9 cellular contexts compared by ENCODE assay signal in the genomic region with DNA sequence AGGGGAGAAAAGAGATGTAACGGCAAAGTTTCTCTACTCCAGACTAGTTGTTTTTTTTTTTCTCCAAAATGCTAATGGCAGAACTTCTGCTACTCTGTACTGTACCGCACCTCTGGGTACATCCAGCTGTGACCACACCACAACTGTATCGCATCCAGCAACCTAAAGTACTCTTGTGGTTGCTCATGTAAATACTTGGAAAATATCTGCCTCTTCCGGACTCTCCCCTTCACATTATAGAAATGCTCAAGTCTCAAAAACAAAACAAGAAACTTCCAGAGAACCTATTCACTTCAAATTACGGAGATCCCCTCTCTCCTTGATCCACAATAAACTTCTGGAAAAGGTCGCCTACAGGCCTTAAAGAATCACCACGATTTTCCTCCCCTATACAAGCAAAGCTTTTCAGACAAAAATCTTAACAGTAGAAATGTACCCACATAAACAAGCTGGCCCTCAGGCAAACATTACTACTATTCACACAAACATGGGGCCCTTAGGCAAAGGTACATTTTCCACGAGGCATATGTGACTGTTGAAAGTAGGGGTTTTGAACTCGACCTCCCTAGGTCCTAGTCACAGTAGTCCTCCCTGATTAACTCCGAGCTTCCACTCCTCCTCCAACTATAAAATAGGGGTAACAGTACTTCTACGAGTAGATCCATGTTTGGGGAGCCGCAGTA.
DNase-seq lines count a peak whose midpoint lies in the region; ATAC-seq, FAIRE-seq and TF ChIP-seq lines count a peak whose summit lies in the region.
"Had no signal": no experiment of that assay in that cellular context is flagged by ENCODE, and none has a peak within 500 bp of the region (broad histone marks: within the 10 kb centered on the region; RNA-seq: fewer than 3 reads in every experiment).

No MANE protein-coding gene starts in this region.

- CTCF ChIA-PET in activated naive CD4-positive, alpha-beta T cell treated with anti-CD3 and anti-CD28 coated beads for 36 hours (lab: Charles Lee) = interaction anchor here (0.8 to 1.1 kb wide), 4 partner anchors 36 to 208 kb away, joined by 3 to 7 read pairs (median 4); no protein-coding TSS in a partner anchor
- CTCF ChIA-PET in GM12878 (lab: Yijun Ruan, JAX) = interaction anchor here (0.6 to 5.7 kb wide), 7 partner anchors 16 to 409 kb away, joined by 3 to 22 read pairs (median 4); no protein-coding TSS in a partner anchor

- FAIRE-seq in GM12878 (lab: Jason Lieb, UNC) = no peak

- no peaks in the 10 kb centered on the region for H3K27me3 Mint-ChIP-seq in activated naive CD4-positive, alpha-beta T cell treated with anti-CD3 and anti-CD28 coated beads for 36 hours (ENCODE audit: low read depth)

- no peak overlapping the region for H2AFZ ChIP-seq in GM12878 (ENCODE audit: control insufficient read depth, low read depth, low read length)

- H3K36me3 ChIP-seq in GM12878 (ENCODE audit: control insufficient read depth in 2 of 2, insufficient read depth in 2 of 2, low read length in 1 of 2) (peaks cover 0 to 6% of the 10 kb centered on the region in 2 experiments; a peak in 2 of 4 replicates), lung (ENCODE audit: control insufficient read depth in 2 of 2, insufficient read depth in 2 of 2, low read length in 2 of 2) (peaks cover 2 to 6% of the 10 kb centered on the region in 2 donors), upper lobe of left lung (peaks cover 0 to 49% (median 4%) of the 10 kb centered on the region in 4 donors)

- H3K4me3 ChIP-seq in GM12878 (peak overlapping the region; percentile 68), lung (peak overlapping the region; percentile 67), upper lobe of left lung (peak overlapping the region; percentile 32 to 97 (median 79))

- no peak overlapping the region for H3K9ac ChIP-seq in GM12878 (ENCODE audit: control insufficient read depth, insufficient read depth, low read length)

- SMC1A ChIA-PET in GM12878 (lab: Charles Lee; ENCODE audit: uncharacterized antibody, unreplicated experiment) = interaction anchor here (0.6 to 5.2 kb wide), 9 partner anchors 15 to 319 kb away, joined by 3 to 49 read pairs (median 4); no protein-coding TSS in a partner anchor

- peak overlapping the region; percentile 72 for H3K4me2 ChIP-seq in GM12878 (ENCODE audit: control insufficient read depth, insufficient read depth)

- H3K79me2 ChIP-seq in GM12878 (ENCODE audit: control insufficient read depth, insufficient read depth, low read length) = peaks cover 52% of the 10 kb centered on the region

- ATAC-seq in GM12878 (no peak), lung (ENCODE audit: insufficient read depth, low FRiP score) (no peak), upper lobe of left lung (ENCODE audit: low FRiP score in 2 of 2) (no peak), left lobe of liver (no peak)

- peaks cover 34% of the 10 kb centered on the region for H3K4me1 ChIP-seq in GM12878 (ENCODE audit: control insufficient read depth, insufficient read depth, low read length)
- peaks cover 9 to 17% of the 10 kb centered on the region in 2 donors for H3K4me1 ChIP-seq in lung (ENCODE audit: control insufficient read depth in 2 of 2, insufficient read depth in 2 of 2, low read length in 2 of 2)
- peaks cover 48 to 67% (median 58%) of the 10 kb centered on the region in 4 donors for H3K4me1 ChIP-seq in upper lobe of left lung

- peak; percentile 27 for DNase-seq in activated naive CD4-positive, alpha-beta T cell treated with anti-CD3 and anti-CD28 coated beads for 36 hours
- DNase-seq in activated naive CD4-positive, alpha-beta T cell (lab: John Stamatoyannopoulos, UW) = no peak
- DNase-seq in GM12878 (ENCODE audit: low read depth, low spot score) = no peak
- no peak for DNase-seq in lung (ENCODE audit: low spot score)
- no peak for DNase-seq in upper lobe of left lung
- DNase-seq in left lobe of liver (ENCODE audit: low spot score) = no peak
- DNase-seq in NCI-H345 treated with DMSO at 0.1 percent for 48 hours (lab: John Stamatoyannopoulos, UW; ENCODE audit: unreplicated experiment) = no peak
- DNase-seq in occipital lobe (lab: John Stamatoyannopoulos, UW) = no peak
- DNase-seq: activated CD4-positive, alpha-beta T cell treated with anti-CD3 and anti-CD28 coated beads for 4 hours had no signal

- H3K27ac ChIP-seq in GM12878 (ENCODE audit: control insufficient read depth, insufficient read depth) (no peak overlapping the region), lung (ENCODE audit: low read depth in 1 of 2, low read length in 1 of 2) (peak overlapping the region; percentile 25 to 72), upper lobe of left lung (peak overlapping the region; percentile 82 to 95 (median 85))

- peak overlapping the region; percentile 74 for H3K4me3 Mint-ChIP-seq in activated naive CD4-positive, alpha-beta T cell treated with anti-CD3 and anti-CD28 coated beads for 36 hours

- H3K27me3 ChIP-seq in GM12878 (replicated peaks in 1 of 2; ENCODE audit: control insufficient read depth in 2 of 2, insufficient read depth in 2 of 2, low read length in 1 of 2) = no peaks in the 10 kb centered on the region
- H3K27me3 ChIP-seq in lung (ENCODE audit: control insufficient read depth, insufficient read depth) = no peaks in the 10 kb centered on the region
- no peaks in the 10 kb centered on the region for H3K27me3 ChIP-seq in upper lobe of left lung

- WGBS in GM12878 (ENCODE audit: insufficient coverage, insufficient replicate concordance, low lambda C conversion rate, missing lambda C conversion rate) = 77% methylated on average over 12 of the region's 12 CpGs
- 54 to 67% methylated on average over 12 of the region's 12 CpGs for WGBS in lung, 2 donors
- 51 to 52% methylated on average over 12 of the region's 12 CpGs for WGBS in upper lobe of left lung, 2 donors

- H3K9me3 ChIP-seq in GM12878 (replicated peaks; ENCODE audit: control insufficient read depth, insufficient read depth, low read length) = no peaks in the 10 kb centered on the region
- no peaks in the 10 kb centered on the region for H3K9me3 ChIP-seq in lung (ENCODE audit: control insufficient read depth in 2 of 2, insufficient read depth in 1 of 2, low read length in 1 of 2)
- H3K9me3 ChIP-seq in upper lobe of left lung = no peaks in the 10 kb centered on the region

- RAD21 ChIA-PET in GM12878 (lab: Charles Lee; ENCODE audit: unreplicated experiment) = interaction anchor here (1.2 to 4.0 kb wide), 4 partner anchors 19 to 256 kb away, joined by 3 to 61 read pairs (median 4); no protein-coding TSS in a partner anchor

- TF ChIP-seq CTCF in GM12878 (IDR thresholded peaks at IDR 0.05 in 2 of 3, conservative IDR thresholded peaks at IDR 0.05 in 1 of 3; ENCODE audit: control insufficient read depth in 2 of 3, extremely low read depth in 1 of 3, insufficient read depth in 1 of 3, low read depth in 3 of 3, low read length in 3 of 3) = no peak
- no peak for TF ChIP-seq CTCF in lung (IDR thresholded peaks at IDR 0.05; ENCODE audit: control extremely low read depth, extremely low read depth)
- no peak for TF ChIP-seq CTCF in upper lobe of left lung (IDR thresholded peaks at IDR 0.05)

- TF ChIP-seq RAD21 in GM12878 (IDR thresholded peaks at IDR 0.05; ENCODE audit: insufficient read depth, low read depth, low read length) = no peak

- BruUV-seq in GM12878 (replicated peaks; lab: Mats Ljungman, UMichigan) = TSS peak; percentile 2

- TF ChIP-seq EP300 in GM12878 (IDR thresholded peaks at IDR 0.05; ENCODE audit: borderline replicate concordance in 1 of 2, control insufficient read depth in 1 of 2, low read depth in 2 of 2, low read length in 2 of 2) (no peak), upper lobe of left lung (IDR thresholded peaks at IDR 0.05) (no peak)

- peak overlapping the region; percentile 54 for H3K27ac Mint-ChIP-seq in activated naive CD4-positive, alpha-beta T cell treated with anti-CD3 and anti-CD28 coated beads for 36 hours

- H3K9me3 Mint-ChIP-seq in activated naive CD4-positive, alpha-beta T cell treated with anti-CD3 and anti-CD28 coated beads for 36 hours = no peaks in the 10 kb centered on the region

- intact Hi-C loops in activated naive CD4-positive, alpha-beta T cell treated with anti-CD3 and anti-CD28 coated beads for 36 hours (cut with micrococcal nuclease) = loop anchor here (1.0 to 5.0 kb wide), 5 partner anchors 7 to 922 kb away; a partner anchor contains a TSS
- intact Hi-C loops in GM12878 (cut with micrococcal nuclease; ENCODE audit: unreplicated experiment) = loop anchor here (5.0 kb wide), 4 partner anchors 128 to 318 kb away; a partner anchor contains a TSS

- H4K20me1 ChIP-seq in GM12878 (ENCODE audit: control insufficient read depth, insufficient read depth) = no peaks in the 10 kb centered on the region

- in situ Hi-C loops in GM12878 (cut with MboI) = no loop called here

- H3K36me3 Mint-ChIP-seq in activated naive CD4-positive, alpha-beta T cell treated with anti-CD3 and anti-CD28 coated beads for 36 hours (ENCODE audit: low read depth) = peaks cover 7% of the 10 kb centered on the region

- TF ChIP-seq POLR2A in GM12878 (IDR thresholded peaks at IDR 0.05; ENCODE audit: low read depth, low read length) (no peak), upper lobe of left lung (IDR thresholded peaks at IDR 0.05) (no peak)

- peaks cover 63% of the 10 kb centered on the region for H3K4me1 Mint-ChIP-seq in activated naive CD4-positive, alpha-beta T cell treated with anti-CD3 and anti-CD28 coated beads for 36 hours (ENCODE audit: low read depth)

- POLR2A ChIA-PET in GM12878 (lab: Charles Lee) = interaction anchor here (1.0 to 1.5 kb wide), 3 partner anchors 9 to 49 kb away, joined by 3 to 4 read pairs (median 4); no protein-coding TSS in a partner anchor

TF ChIP-seq in GM12878, 131 proteins besides CTCF, POLR2A, EP300 and RAD21:
- TF ChIP-seq SPI1 (IDR thresholded peaks at IDR 0.05; ENCODE audit: borderline replicate concordance, insufficient read depth, low read depth, low read length) (no peak), MTA2 (IDR thresholded peaks at IDR 0.05; ENCODE audit: low read depth) (no peak), RUNX3 (IDR thresholded peaks at IDR 0.05; ENCODE audit: low read length) (peak; percentile 75), POLR2AphosphoS5 (IDR thresholded peaks at IDR 0.05; ENCODE audit: low read length) (peak; percentile 50), SMAD1 (IDR thresholded peaks at IDR 0.05; ENCODE audit: low read depth, partially characterized antibody) (no peak), RB1 (IDR thresholded peaks at IDR 0.05; ENCODE audit: borderline replicate concordance) (no peak)
- TF ChIP-seq, protein P1, sequence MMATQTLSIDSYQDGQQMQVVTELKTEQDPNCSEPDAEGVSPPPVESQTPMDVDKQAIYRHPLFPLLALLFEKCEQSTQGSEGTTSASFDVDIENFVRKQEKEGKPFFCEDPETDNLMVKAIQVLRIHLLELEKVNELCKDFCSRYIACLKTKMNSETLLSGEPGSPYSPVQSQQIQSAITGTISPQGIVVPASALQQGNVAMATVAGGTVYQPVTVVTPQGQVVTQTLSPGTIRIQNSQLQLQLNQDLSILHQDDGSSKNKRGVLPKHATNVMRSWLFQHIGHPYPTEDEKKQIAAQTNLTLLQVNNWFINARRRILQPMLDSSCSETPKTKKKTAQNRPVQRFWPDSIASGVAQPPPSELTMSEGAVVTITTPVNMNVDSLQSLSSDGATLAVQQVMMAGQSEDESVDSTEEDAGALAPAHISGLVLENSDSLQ (IDR thresholded peaks at IDR 0.05) = 0 out of 2 replicates have a peak, but pooled peaks have one; percentile 8
TF ChIP-seq in GM12878: peak in this region for 3.
